Comparison of ENCODE assay signal across 29 cellular contexts in the genomic region with DNA sequence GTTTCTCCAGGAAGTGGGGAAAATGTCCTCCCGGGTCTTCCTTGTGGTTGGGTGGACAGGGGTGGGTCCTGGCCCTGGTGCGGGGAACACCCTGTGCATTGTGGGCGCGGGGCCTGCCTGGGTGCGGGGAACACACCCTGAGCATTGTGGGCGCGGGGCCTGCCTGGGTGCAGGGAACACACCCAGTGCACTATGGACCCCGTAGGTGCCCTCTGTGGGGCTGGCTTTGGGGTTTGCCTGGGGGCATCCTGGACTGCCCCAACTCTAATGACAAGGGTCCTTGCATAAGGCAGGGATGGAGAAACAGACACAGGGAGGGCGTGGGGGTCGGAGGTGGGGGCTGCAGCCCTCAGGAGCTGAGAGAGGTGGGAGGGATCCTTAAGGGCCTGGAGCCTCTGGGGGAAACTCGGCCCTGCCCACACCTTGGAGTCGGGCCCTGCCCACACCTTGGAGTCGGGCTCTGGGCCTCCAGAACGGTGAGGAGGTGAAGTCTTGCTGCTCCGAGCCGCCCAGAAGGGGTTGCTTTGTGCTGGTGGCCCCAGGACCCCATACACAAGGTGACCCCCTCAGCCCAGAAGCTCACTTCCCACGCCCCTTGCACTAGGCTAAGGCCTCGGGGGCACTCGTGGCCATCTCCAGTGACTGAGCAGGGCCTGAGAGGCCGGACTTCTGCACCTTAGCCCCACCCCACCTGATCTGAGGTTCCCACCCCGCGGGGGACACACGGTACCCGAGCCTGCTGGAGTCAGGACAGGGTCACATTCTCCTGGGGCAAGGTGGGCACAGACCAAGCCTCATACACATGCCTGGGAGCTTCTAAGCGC.
"Had no signal": no experiment of that assay in that cellular context is flagged by ENCODE, and none has a peak within 500 bp of the region (broad histone marks: within the 10 kb centered on the region; RNA-seq: fewer than 3 reads in every experiment).

No MANE protein-coding gene starts in this region.

- H3K27ac ChIP-seq: WERI-Rb-1 had no signal

- H3K27me3 Mint-ChIP-seq: activated CD4-positive, alpha-beta memory T cell treated with anti-CD3 and anti-CD28 coated beads, Interleukin-2, amount 10 ng/mL, durations not matched to agents 7 days and 5 days; activated CD8-positive, alpha-beta memory T cell treated with anti-CD3 and anti-CD28 coated beads, Interleukin-2, amount 10 ng/mL, durations not matched to agents 7 days and 5 days; activated naive CD8-positive, alpha-beta T cell treated with anti-CD3 and anti-CD28 coated beads, Interleukin-2, amount 50 U/mL, for 24 hours; brain had no signal

- H3K4me1 Mint-ChIP-seq: activated CD4-positive, alpha-beta memory T cell treated with anti-CD3 and anti-CD28 coated beads, Interleukin-2, amount 10 ng/mL, durations not matched to agents 7 days and 5 days; activated CD8-positive, alpha-beta memory T cell treated with anti-CD3 and anti-CD28 coated beads, Interleukin-2, amount 10 ng/mL, durations not matched to agents 7 days and 5 days; activated naive CD4-positive, alpha-beta T cell treated with anti-CD3 and anti-CD28 coated beads, Interleukin-2, amount 10 ng/mL, durations not matched to agents 7 days and 5 days; activated naive CD8-positive, alpha-beta T cell treated with anti-CD3 and anti-CD28 coated beads, Interleukin-2, amount 50 U/mL, for 24 hours had no signal

- H3K36me3 Mint-ChIP-seq: activated CD8-positive, alpha-beta memory T cell treated with anti-CD3 and anti-CD28 coated beads, Interleukin-2, amount 10 ng/mL, durations not matched to agents 7 days and 5 days; activated naive CD4-positive, alpha-beta T cell treated with anti-CD3 and anti-CD28 coated beads, Interleukin-2, amount 10 ng/mL, durations not matched to agents 7 days and 5 days; activated naive CD8-positive, alpha-beta T cell; brain had no signal

- H3K9me3 Mint-ChIP-seq: activated CD4-positive, alpha-beta memory T cell treated with anti-CD3 and anti-CD28 coated beads, Interleukin-2, amount 10 ng/mL, durations not matched to agents 7 days and 5 days; activated naive CD4-positive, alpha-beta T cell treated with anti-CD3 and anti-CD28 coated beads, Interleukin-2, amount 10 ng/mL, durations not matched to agents 7 days and 5 days; activated naive CD8-positive, alpha-beta T cell treated with anti-CD3 and anti-CD28 coated beads, Interleukin-2, amount 50 U/mL, for 24 hours had no signal

- H3K36me3 ChIP-seq: WERI-Rb-1 had no signal

- H3K4me3 ChIP-seq: K562 had no signal

- H3K27ac Mint-ChIP-seq: activated CD4-positive, alpha-beta memory T cell treated with anti-CD3 and anti-CD28 coated beads, Interleukin-2, amount 10 ng/mL, durations not matched to agents 7 days and 5 days; activated CD8-positive, alpha-beta memory T cell treated with anti-CD3 and anti-CD28 coated beads, Interleukin-2, amount 10 ng/mL, durations not matched to agents 7 days and 5 days; activated naive CD4-positive, alpha-beta T cell treated with anti-CD3 and anti-CD28 coated beads, Interleukin-2, amount 10 ng/mL, durations not matched to agents 7 days and 5 days; activated naive CD8-positive, alpha-beta T cell; activated naive CD8-positive, alpha-beta T cell treated with anti-CD3 and anti-CD28 coated beads, Interleukin-2, amount 50 U/mL, for 24 hours had no signal

- H3K4me3 Mint-ChIP-seq: activated CD4-positive, alpha-beta memory T cell treated with anti-CD3 and anti-CD28 coated beads, Interleukin-2, amount 10 ng/mL, durations not matched to agents 7 days and 5 days; activated CD8-positive, alpha-beta memory T cell treated with anti-CD3 and anti-CD28 coated beads, Interleukin-2, amount 10 ng/mL, durations not matched to agents 7 days and 5 days; activated naive CD4-positive, alpha-beta T cell treated with anti-CD3 and anti-CD28 coated beads, Interleukin-2, amount 10 ng/mL, durations not matched to agents 7 days and 5 days; activated naive CD8-positive, alpha-beta T cell; activated naive CD8-positive, alpha-beta T cell treated with anti-CD3 and anti-CD28 coated beads, Interleukin-2, amount 50 U/mL, for 24 hours; brain had no signal

- DNase-seq: activated CD4-positive, alpha-beta memory T cell treated with anti-CD3 and anti-CD28 coated beads, Interleukin-2, amount 10 ng/mL, durations not matched to agents 7 days and 5 days; activated CD4-positive, alpha-beta T cell treated with anti-CD3 and anti-CD28 coated beads for 1 hour; activated CD4-positive, alpha-beta T cell treated with anti-CD3 and anti-CD28 coated beads for 48 hours; activated CD4-positive, CD25-positive, alpha-beta regulatory T cell; activated CD8-positive, alpha-beta memory T cell treated with anti-CD3 and anti-CD28 coated beads for 24 hours; activated CD8-positive, alpha-beta memory T cell treated with anti-CD3 and anti-CD28 coated beads, Interleukin-2, amount 10 ng/mL, durations not matched to agents 7 days and 5 days; activated CD8-positive, alpha-beta memory T cell treated with anti-CD3 and anti-CD28 coated beads, Interleukin-2, amount 50 U/mL, for 48 hours; activated effector memory CD4-positive, alpha-beta T cell treated with Interleukin-2 at 50 U/mL for 16 hours; activated naive CD4-positive, alpha-beta T cell treated with anti-CD3 and anti-CD28 coated beads, Interleukin-2, amount 10 ng/mL, durations not matched to agents 7 days and 5 days; activated naive CD8-positive, alpha-beta T cell treated with anti-CD3 and anti-CD28 coated beads, Interleukin-2, amount 50 U/mL, for 24 hours; activated T-cell treated with anti-CD3 and anti-CD28 coated beads, Interleukin-2, amount 50 U/mL, for 48 hours; anterior cingulate cortex; central memory CD4-positive, alpha-beta T cell; NCI-H1105; NCI-H1417 treated with DMSO at 0.1 percent for 48 hours; NCI-H1694; NCI-H1930; NCI-H2081 treated with DMSO at 0.1 percent for 48 hours; NCI-H226; NCI-H524 treated with DMSO at 0.1 percent for 48 hours; SIG-M5; SW 1271; T-helper 1 cell; T1000; WERI-Rb-1 had no signal

- ATAC-seq: activated CD8-positive, alpha-beta memory T cell treated with anti-CD3 and anti-CD28 coated beads, Interleukin-2, amount 10 ng/mL, durations not matched to agents 7 days and 5 days; activated naive CD8-positive, alpha-beta T cell treated with anti-CD3 and anti-CD28 coated beads, Interleukin-2, amount 50 U/mL, for 24 hours; K562; Panc1 had no signal
